9 cellular contexts compared by ENCODE assay signal in the genomic region with DNA sequence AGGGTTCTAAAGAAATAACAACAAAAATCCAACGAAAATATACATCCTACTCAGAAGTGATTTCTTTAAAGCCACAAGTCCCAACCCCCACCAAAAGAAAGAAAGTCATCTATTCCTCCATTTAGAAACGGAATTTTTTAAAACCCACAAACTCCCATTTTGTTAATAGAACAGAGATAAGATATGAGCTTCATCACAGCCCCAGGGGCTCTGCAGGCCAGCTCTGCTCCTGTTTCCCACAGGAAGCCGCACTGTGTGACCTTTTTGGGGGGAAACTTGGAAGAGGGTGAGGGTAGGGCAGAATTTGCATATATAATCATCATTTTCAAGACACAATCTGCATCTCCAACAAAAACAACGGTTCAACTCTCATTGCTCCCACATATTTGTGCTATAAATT. TPM values are rescaled to one million over a fixed set of nuclear protein-coding genes. Genes with fewer than 3 reads are reported as not detected.
DNase-seq lines count a peak whose midpoint lies in the region; ATAC-seq and TF ChIP-seq lines count a peak whose summit lies in the region.
"Had no signal": no experiment of that assay in that cellular context is flagged by ENCODE, and none has a peak within 500 bp of the region (broad histone marks: within the 10 kb centered on the region; RNA-seq: fewer than 3 reads in every experiment).

No MANE protein-coding gene starts in this region.

- no peak overlapping the region for H4K8ac ChIP-seq in mesendoderm (ENCODE audit: low read depth, low read length)

- H3K4me2 ChIP-seq in mesendoderm (ENCODE audit: low read length), result peak overlapping the region; percentile 13

- WGBS in mesendoderm (ENCODE audit: extremely low coverage, insufficient coverage, low lambda C conversion rate), result no CpG with 5 or more reads among the region's 4 CpGs

- H3K56ac ChIP-seq in mesendoderm (ENCODE audit: low read length), result no peak overlapping the region

- H3K23ac ChIP-seq in mesendoderm (ENCODE audit: low read length), result no peak overlapping the region

- H3K79me1 ChIP-seq in mesendoderm (ENCODE audit: low read length), result peaks cover 6% of the 10 kb centered on the region

- H3K4me3 ChIP-seq in ACC112 (ENCODE audit: low read depth, low read length) (peak overlapping the region; percentile 95), HUES48 (ENCODE audit: low read depth, low read length) (peak overlapping the region; percentile 60; the same call in 1 of the 2 replicates), astrocyte of the spinal cord (ENCODE audit: low read depth, low read length) (peak overlapping the region; percentile 49), mesendoderm (ENCODE audit: low read length) (no peak overlapping the region)

- no peak overlapping the region for H2BK5ac ChIP-seq in mesendoderm (ENCODE audit: low read length)

- H3K79me2 ChIP-seq in ACC112 (ENCODE audit: control insufficient read depth, insufficient read depth, low read length, unreplicated experiment), result peaks cover 51% of the 10 kb centered on the region
- H3K79me2 ChIP-seq in mesendoderm (ENCODE audit: control insufficient read depth, insufficient read depth, low read length), result peaks cover 4% of the 10 kb centered on the region

- no peak overlapping the region for H4K5ac ChIP-seq in mesendoderm (ENCODE audit: low read length)

- H3K4me1 ChIP-seq in ACC112 (ENCODE audit: control insufficient read depth, insufficient read depth, low read length, unreplicated experiment), result peaks cover 49% of the 10 kb centered on the region
- peaks cover 58% of the 10 kb centered on the region for H3K4me1 ChIP-seq in HUES48 (ENCODE audit: control insufficient read depth, insufficient read depth, low read length)
- peaks cover 30% of the 10 kb centered on the region for H3K4me1 ChIP-seq in mesendoderm (ENCODE audit: control insufficient read depth, low read depth, low read length)

- peak; percentile 47 for DNase-seq in astrocyte of the spinal cord (ENCODE audit: low read depth, low spot score)
- DNase-seq in mesendoderm, result peak; percentile 52
- no peak for DNase-seq in NCI-H526 treated with DMSO at 0.1 percent for 48 hours (lab: John Stamatoyannopoulos, UW)
- no peak for DNase-seq in SHP77 (lab: John Stamatoyannopoulos, UW)
- no peak for DNase-seq in hepatic stellate cell (ENCODE audit: low spot score)
- DNase-seq: NCI-H1105 had no signal

- no peak overlapping the region for H2BK120ac ChIP-seq in mesendoderm (ENCODE audit: low read depth, low read length)

- TF ChIP-seq CTCF in astrocyte of the spinal cord (IDR thresholded peaks at IDR 0.05; ENCODE audit: low read depth, low read length), result no peak

- in situ Hi-C loops in astrocyte of the spinal cord (cut with HindIII; ENCODE audit: low sequenced_read_pairs), result no loop called here

- no peak for ATAC-seq in HG03439 (IDR thresholded peaks at IDR 0.05; ENCODE audit: unreplicated experiment)

- no peaks in the 10 kb centered on the region for H3K36me3 ChIP-seq in ACC112 (ENCODE audit: insufficient read depth, low read length)
- no peaks in the 10 kb centered on the region for H3K36me3 ChIP-seq in HUES48 (ENCODE audit: control insufficient read depth, insufficient read depth, low read length)
- H3K36me3 ChIP-seq in mesendoderm (ENCODE audit: control insufficient read depth, insufficient read depth, low read length), result no peaks in the 10 kb centered on the region

- no peak overlapping the region for H3K4ac ChIP-seq in mesendoderm (ENCODE audit: low read depth, low read length)

- no peaks in the 10 kb centered on the region for H3K9me3 ChIP-seq in HUES48 (ENCODE audit: control insufficient read depth, insufficient read depth, low read length)

- H3K18ac ChIP-seq in mesendoderm (ENCODE audit: low read length), result no peak overlapping the region

- H3K9ac ChIP-seq in HUES48 (ENCODE audit: low read depth, low read length) (no peak overlapping the region), mesendoderm (ENCODE audit: low read length) (peak overlapping the region; percentile 8)

- H2BK15ac ChIP-seq in mesendoderm (replicated peaks; ENCODE audit: low read depth), result no peak overlapping the region

- peak overlapping the region; percentile 51 for H2AFZ ChIP-seq in ACC112 (ENCODE audit: low read length, unreplicated experiment)

- H3K27ac ChIP-seq in ACC112 (ENCODE audit: low read depth, low read length) (peak overlapping the region; percentile 22; the same call in 1 of the 2 replicates), HUES48 (ENCODE audit: low read depth, low read length) (peak overlapping the region; percentile 48), mesendoderm (ENCODE audit: low read depth, low read length) (no peak overlapping the region)

- H2AK5ac ChIP-seq in mesendoderm (ENCODE audit: low read length), result no peak overlapping the region

- H3K27me3 ChIP-seq in ACC112 (ENCODE audit: insufficient read depth, low read length) (no peaks in the 10 kb centered on the region), HUES48 (ENCODE audit: control insufficient read depth, insufficient read depth, low read length) (peaks cover 84% of the 10 kb centered on the region), mesendoderm (ENCODE audit: insufficient read depth, low read length, poor library complexity) (peaks cover 7% of the 10 kb centered on the region)

RNA-seq across cellular contexts. Expression of a gene that starts 2.8 kb away (rescaled TPM):
- 2.8 TPM for polyA plus RNA-seq in mesendoderm (2013, experiment 1 of 2)
- polyA plus RNA-seq in mesendoderm (2013, experiment 2 of 2), result 2.9 TPM

RNA-seq across cellular contexts. Expression of a gene that starts 37.5 kb away (rescaled TPM):
- 4.7 TPM for polyA plus RNA-seq in mesendoderm (2013, experiment 1 of 2)
- 4.9 TPM for polyA plus RNA-seq in mesendoderm (2013, experiment 2 of 2)

Comparison
In these comparisons a context has a peak if more than half of its experiments do, and no peak if none do; other contexts are left out.
1. DNase-seq: peak in astrocyte of the spinal cord (single experiment) and mesendoderm (single experiment); none in NCI-H526 treated with DMSO at 0.1 percent for 48 hours (single experiment), SHP77 (0 of 2) and hepatic stellate cell (single experiment).